Comparison of ENCODE assay signal across 8 cellular contexts in genomic region chr20:50115591-50116367, GRCh38. TPM values are rescaled to one million over a fixed set of nuclear protein-coding genes. Genes with fewer than 3 reads are reported as not detected.
DNase-seq lines count a peak whose midpoint lies in the region; TF ChIP-seq lines count a peak whose summit lies in the region.

No MANE protein-coding gene starts in this region.

- no peak for TF ChIP-seq EP300 in stomach (IDR thresholded peaks at IDR 0.05)

- H3K4me1 ChIP-seq in HAP-1 (peaks cover 32% of the 10 kb centered on the region), stomach (peaks cover 34 to 52% (median 43%) of the 10 kb centered on the region in 4 donors)

- TF ChIP-seq POLR2A in stomach (IDR thresholded peaks at IDR 0.05) = no peak

- intact Hi-C loops in stomach (cut with DNase I; ENCODE audit: low total_unique reads) = no loop called here

- peak overlapping the region; percentile 26 to 100 (median 70) for H3K27ac ChIP-seq in stomach

- no peak for TF ChIP-seq CTCF in fibroblast of villous mesenchyme (IDR thresholded peaks at IDR 0.05; ENCODE audit: insufficient read depth, low read depth, low read length)
- TF ChIP-seq CTCF in neural crest cell (conservative IDR thresholded peaks at IDR 0.05) = no peak
- no peak for TF ChIP-seq CTCF in stomach (IDR thresholded peaks at IDR 0.05)

- in situ Hi-C loops in G401 (cut with HindIII; ENCODE audit: low sequenced_read_pairs) = no loop called here
- in situ Hi-C loops in HAP-1 (cut with MboI; ENCODE audit: low sequenced_read_pairs) = loop anchor here (5.0 kb wide), 1 partner anchor 52 kb away; no protein-coding TSS in a partner anchor

- WGBS in stomach, 5 donors = 0% methylated on average over 24 of the region's 24 CpGs

- H3K4me3 Mint-ChIP-seq in neural crest cell = peak overlapping the region; percentile 88

- H3K36me3 ChIP-seq in HAP-1 (replicated peaks) = peaks cover 6% of the 10 kb centered on the region; the same call in 1 of the 2 replicates
- peaks cover 5% of the 10 kb centered on the region for H3K36me3 ChIP-seq in MG63
- H3K36me3 ChIP-seq in stomach = no peaks in the 10 kb centered on the region

- peak overlapping the region; percentile 45 for H3K4me3 ChIP-seq in HAP-1
- H3K4me3 ChIP-seq in MG63 = peak overlapping the region; percentile 52
- H3K4me3 ChIP-seq in fibroblast of villous mesenchyme (ENCODE audit: low read depth, low read length) = peak overlapping the region; percentile 58
- peak overlapping the region; percentile 39 to 51 (median 48) for H3K4me3 ChIP-seq in stomach

- H3K27me3 ChIP-seq in HAP-1 (ENCODE audit: low read depth) = no peaks in the 10 kb centered on the region
- H3K27me3 ChIP-seq in MG63 = no peaks in the 10 kb centered on the region
- no peaks in the 10 kb centered on the region for H3K27me3 ChIP-seq in stomach

- H3K36me3 Mint-ChIP-seq in neural crest cell (ENCODE audit: low read depth) = no peaks in the 10 kb centered on the region

- no peaks in the 10 kb centered on the region for H3K9me3 Mint-ChIP-seq in neural crest cell

- H3K27me3 Mint-ChIP-seq in neural crest cell (ENCODE audit: low read depth) = no peaks in the 10 kb centered on the region

- H3K4me1 Mint-ChIP-seq in neural crest cell = peaks cover 45% of the 10 kb centered on the region

- H3K9me3 ChIP-seq in HAP-1 (no peaks in the 10 kb centered on the region), MG63 (no peaks in the 10 kb centered on the region), stomach (no peaks in the 10 kb centered on the region)

- peak overlapping the region; percentile 79 for H3K27ac Mint-ChIP-seq in neural crest cell (ENCODE audit: unreplicated experiment)

- DNase-seq in G401 (ENCODE audit: low spot score) (peak; percentile 98), HAP-1 (ENCODE audit: low spot score in 2 of 2) (peak; percentile 95 to 98), MG63 (peak; percentile 97), SHP77 (lab: John Stamatoyannopoulos, UW) (peak; percentile 89 to 94), activated gamma-delta T cell (lab: John Stamatoyannopoulos, UW) (peak; percentile 56), fibroblast of villous mesenchyme (ENCODE audit: low read depth) (peak; percentile 97), neural crest cell (ENCODE audit: low read depth, low spot score) (peak; percentile 82), stomach (peak; percentile 99)

RNA-seq across cellular contexts. Expression of gene UBE2V1, which starts 2.8 kb away (rescaled TPM):
- total RNA-seq in G401 (2014; rRNA removed; shearing (Covaris generic)) = 33.0 and 40.9 TPM in 2 replicates
- total RNA-seq in MG63 (2014; rRNA removed; shearing (Covaris generic); ENCODE audit: low replicate concordance) = 23.3 and 29.6 TPM in 2 replicates
- total RNA-seq in fibroblast of villous mesenchyme (88.1 and 90.2 TPM in 2 replicates), neural crest cell (147 and 177 TPM in 2 replicates), stomach (100 to 1,000 TPM in 1 of 5 donors, 10 to 100 TPM in 4; 52.6 to 111 (median 61.8) TPM)
- 10 to 100 TPM; 64.7 to 90.3 (median 80.3) TPM for polyA plus RNA-seq in stomach

RNA-seq across cellular contexts. Expression of gene PEDS1, which starts 37.7 kb away (rescaled TPM):
- total RNA-seq in G401 (2014; rRNA removed; shearing (Covaris generic)) = 42.7 and 45.5 TPM in 2 replicates
- total RNA-seq in MG63 (2014; rRNA removed; shearing (Covaris generic); ENCODE audit: low replicate concordance) = 18.2 and 31.6 TPM in 2 replicates
- total RNA-seq in fibroblast of villous mesenchyme (25.9 and 27.7 TPM in 2 replicates), neural crest cell (26.1 and 29.1 TPM in 2 replicates), stomach (10 to 100 TPM in 3 of 5 donors, 1 to 10 TPM in 2; 1.8 to 79.4 (median 19.4) TPM)
- 10 to 100 TPM; 10.5 to 28.7 (median 15.5) TPM for polyA plus RNA-seq in stomach

Comparison
In these comparisons a context has a peak if more than half of its experiments do, and no peak if none do; other contexts are left out.
1. Peak in every context shown above with its lines: DNase-seq, H3K4me3 ChIP-seq and H3K27ac ChIP-seq.